ENCODE assay signal across 17 cellular contexts in genomic region chr15:63334821-63335220, GRCh38. TPM values are rescaled to one million over a fixed set of nuclear protein-coding genes. Genes with fewer than 3 reads are reported as not detected.
DNase-seq lines count a peak whose midpoint lies in the region; ATAC-seq, FAIRE-seq and TF ChIP-seq lines count a peak whose summit lies in the region.
"Had no signal": no experiment of that assay in that cellular context is flagged by ENCODE, and none has a peak within 500 bp of the region (broad histone marks: within the 10 kb centered on the region; RNA-seq: fewer than 3 reads in every experiment).

No MANE protein-coding gene starts in this region.

- H3K27me3 ChIP-seq in SK-N-SH (ENCODE audit: insufficient read depth): no peaks in the 10 kb centered on the region

- H3K9ac ChIP-seq in SK-N-SH: no peak overlapping the region
- H3K9ac ChIP-seq: BLaER1 treated with 17β-estradiol and CSF1 and Interleukin-3, amounts not matched to agents 10 nM and 100 nM; GM23248 had no signal

- no peak overlapping the region for H3K4me2 ChIP-seq in SK-N-SH
- H3K4me2 ChIP-seq: BLaER1 treated with 17β-estradiol and CSF1 and Interleukin-3, amounts not matched to agents 10 nM and 100 nM had no signal

- peaks cover 0 to 8% of the 10 kb centered on the region in 2 experiments for H3K36me3 ChIP-seq in SK-N-SH (replicated peaks in 1 of 2; ENCODE audit: control insufficient read depth in 1 of 2, insufficient read depth in 2 of 2, low read length in 1 of 2)
- H3K36me3 ChIP-seq: BLaER1 treated with 17β-estradiol and CSF1 and Interleukin-3, amounts not matched to agents 10 nM and 100 nM; HAP-1 had no signal

- no peak for TF ChIP-seq RAD21 in SK-N-SH (IDR thresholded peaks at IDR 0.05; ENCODE audit: low read length)

- WGBS in SK-N-SH (ENCODE audit: low lambda C conversion rate): 88% methylated on average over 1 of the region's 2 CpGs

- TF ChIP-seq EP300 in SK-N-SH (IDR thresholded peaks at IDR 0.05; ENCODE audit: borderline replicate concordance in 1 of 2, low read depth in 1 of 2, low read length in 1 of 2): no peak

- no peaks in the 10 kb centered on the region for H3K79me2 ChIP-seq in SK-N-SH (ENCODE audit: insufficient read depth)

- POLR2A ChIA-PET in SK-N-SH (lab: Yijun Ruan, JAX): no interaction called here

- no peak for TF ChIP-seq CTCF in SK-N-SH (IDR thresholded peaks at IDR 0.05)
- TF ChIP-seq CTCF in GM13976 (IDR thresholded peaks at IDR 0.05; ENCODE audit: borderline replicate concordance, control extremely low read depth, extremely low read depth, insufficient read depth, missing control alignments): no peak

- no peak overlapping the region for H2AFZ ChIP-seq in SK-N-SH (ENCODE audit: low read depth)
- H2AFZ ChIP-seq: GM23248 had no signal

- H3K27ac ChIP-seq in SK-N-SH (ENCODE audit: low read depth in 2 of 2, low read length in 1 of 2): no peak overlapping the region
- H3K27ac ChIP-seq: 22Rv1; BLaER1 treated with 17β-estradiol and CSF1 and Interleukin-3, amounts not matched to agents 10 nM and 100 nM; GM23248 had no signal

- H3K4me3 ChIP-seq in SK-N-SH (ENCODE audit: low read depth in 2 of 2, low read length in 1 of 2): no peak overlapping the region
- H3K4me3 ChIP-seq: BLaER1 treated with 17β-estradiol and CSF1 and Interleukin-3, amounts not matched to agents 10 nM and 100 nM; GM12878; GM23248; HAP-1 had no signal

- H4K20me1 ChIP-seq in SK-N-SH (ENCODE audit: insufficient read depth): no peaks in the 10 kb centered on the region
- H4K20me1 ChIP-seq: BLaER1 treated with 17β-estradiol and CSF1 and Interleukin-3, amounts not matched to agents 10 nM and 100 nM had no signal

- peaks cover 14 to 16% of the 10 kb centered on the region in 2 experiments; a peak in 3 of 4 replicates for H3K4me1 ChIP-seq in SK-N-SH (ENCODE audit: control insufficient read depth in 1 of 2, insufficient read depth in 2 of 2, low read depth in 1 of 2, low read length in 1 of 2)
- H3K4me1 ChIP-seq: HAP-1 had no signal

- no peak for ATAC-seq in SK-N-SH treated with all-trans-retinoic acid at 6 μM for 48 hours
- ATAC-seq: CD8-positive, alpha-beta T cell; GM12878 had no signal

- no peak for FAIRE-seq in HTR-8/SVneo (lab: Jason Lieb, UNC)
- FAIRE-seq: GM12878, GM19239 had no signal

- peak; percentile 51 for DNase-seq in SK-N-SH
- peak; percentile 75 for DNase-seq in foreskin melanocyte
- DNase-seq in renal cortical epithelial cell (ENCODE audit: low read depth): peak; percentile 73
- DNase-seq in NCI-H226: no peak
- DNase-seq in HTR-8/SVneo (ENCODE audit: insufficient read length, low spot score): no peak
- DNase-seq in GM13976 (ENCODE audit: low spot score): no peak
- DNase-seq: Calu3; CD8-positive, alpha-beta T cell; DMS79 treated with DMSO at 0.1 percent for 48 hours; EL; GM23248 had no signal

- H3K9me3 ChIP-seq in SK-N-SH: no peaks in the 10 kb centered on the region
- H3K9me3 ChIP-seq: BLaER1 treated with 17β-estradiol and CSF1 and Interleukin-3, amounts not matched to agents 10 nM and 100 nM; HAP-1 had no signal

- CTCF ChIA-PET in SK-N-SH (lab: Yijun Ruan, JAX): no interaction called here

- H3F3A ChIP-seq in SK-N-SH (replicated peaks; ENCODE audit: insufficient read depth): peaks cover 13% of the 10 kb centered on the region

- in situ Hi-C loops in GM13976 (cut with MboI; ENCODE audit: low sequenced_read_pairs, unreplicated experiment): no loop called here

- H3K9me2 ChIP-seq in SK-N-SH: no peaks in the 10 kb centered on the region

TF ChIP-seq in SK-N-SH, 30 proteins besides CTCF, POLR2A, EP300 and RAD21 (continues in another document):
- TF ChIP-seq TAF1 (IDR thresholded peaks at IDR 0.05; ENCODE audit: borderline replicate concordance, low read depth, low read length) (no peak), GATA2 (CRISPR knock-in tag; IDR thresholded peaks at IDR 0.05) (no peak), ZBTB33 (IDR thresholded peaks at IDR 0.05; ENCODE audit: borderline replicate concordance, low read depth) (no peak)

TF ChIP-seq in SK-N-SH treated with all-trans-retinoic acid at 6 μM for 48 hours, 23 proteins besides CTCF, POLR2A, EP300 and RAD21:
- TF ChIP-seq ZC3H10 (CRISPR knock-in tag; IDR thresholded peaks at IDR 0.05) (no peak), ARNTL (CRISPR knock-in tag; IDR thresholded peaks at IDR 0.05; ENCODE audit: borderline replicate concordance, low read depth) (no peak), CREB5 (CRISPR knock-in tag; IDR thresholded peaks at IDR 0.05; ENCODE audit: low read depth) (no peak), RARB (CRISPR knock-in tag; IDR thresholded peaks at IDR 0.05) (no peak), ZNF70 (CRISPR knock-in tag; IDR thresholded peaks at IDR 0.05) (no peak), PPARA (CRISPR knock-in tag; IDR thresholded peaks at IDR 0.05; ENCODE audit: borderline replicate concordance) (no peak), POU6F1 (CRISPR knock-in tag; IDR thresholded peaks at IDR 0.05; ENCODE audit: borderline replicate concordance, low read depth) (no peak), TOX (CRISPR knock-in tag; IDR thresholded peaks at IDR 0.05; ENCODE audit: borderline replicate concordance) (no peak), TCF4 (CRISPR knock-in tag; IDR thresholded peaks at IDR 0.05; ENCODE audit: borderline replicate concordance) (no peak), CSRNP3 (CRISPR knock-in tag; IDR thresholded peaks at IDR 0.05) (no peak), OSR1 (CRISPR knock-in tag; IDR thresholded peaks at IDR 0.05) (no peak), ZFP3 (CRISPR knock-in tag; IDR thresholded peaks at IDR 0.05) (no peak), BACH2 (CRISPR knock-in tag; IDR thresholded peaks at IDR 0.05; ENCODE audit: borderline replicate concordance) (no peak), ZNF565 (CRISPR knock-in tag; conservative IDR thresholded peaks at IDR 0.05; ENCODE audit: low read depth) (no peak), SNAI2 (CRISPR knock-in tag; IDR thresholded peaks at IDR 0.05) (no peak)

RNA-seq across cellular contexts. Expression of gene CA12, which starts 46.8 kb away (rescaled TPM):
- 39.4 and 44.3 TPM in 2 replicates for polyA plus RNA-seq in SK-N-SH (2012; rRNA removed)
- 32.6 and 41.3 TPM in 2 replicates for polyA plus RNA-seq in SK-N-SH (2012; cell fraction: cytosol; rRNA removed)
- polyA plus RNA-seq in SK-N-SH (2012; cell fraction: nucleus; rRNA removed): 25.4 and 33.6 TPM in 2 replicates
- total RNA-seq in renal cortical epithelial cell: 19.6 and 26.4 TPM in 2 replicates
- total RNA-seq: CD8-positive, alpha-beta T cell had no signal

RNA-seq across cellular contexts. Expression of gene APH1B, which starts 57.4 kb away (rescaled TPM):
- 7.6 and 11.2 TPM in 2 replicates for polyA plus RNA-seq in SK-N-SH (2012; rRNA removed)
- polyA plus RNA-seq in SK-N-SH (2012; cell fraction: cytosol; rRNA removed): 9.1 and 10.1 TPM in 2 replicates
- polyA plus RNA-seq in SK-N-SH (2012; cell fraction: nucleus; rRNA removed): 8.6 and 15.1 TPM in 2 replicates
- total RNA-seq in renal cortical epithelial cell: 10.1 and 12.6 TPM in 2 replicates

Comparison
In these comparisons a context has a peak if more than half of its experiments do, and no peak if none do; other contexts are left out.
1. DNase-seq: peak in SK-N-SH (single experiment), foreskin melanocyte (single experiment) and renal cortical epithelial cell (single experiment); none in NCI-H226 (single experiment), HTR-8/SVneo (single experiment) and GM13976 (single experiment).